24 cellular contexts compared by ENCODE assay signal in genomic region chr6:137283080-137283479, GRCh38.
"Had no signal": no experiment of that assay in that cellular context is flagged by ENCODE, and none has a peak within 500 bp of the region (broad histone marks: within the 10 kb centered on the region; RNA-seq: fewer than 3 reads in every experiment).

No MANE protein-coding gene starts in this region.

- H3K9me3 ChIP-seq: Peyer's patch, SJCRH30 had no signal

- H2AFZ ChIP-seq: PC-9 had no signal

- H3K36me3 ChIP-seq: Peyer's patch, SJCRH30 had no signal

- H3K27me3 ChIP-seq: Peyer's patch, SJCRH30 had no signal

- H3K4me1 ChIP-seq: Peyer's patch had no signal

- H3K27ac ChIP-seq: KMS-11, PC-9, Peyer's patch, SJCRH30 had no signal

- H3K4me3 ChIP-seq: K562, PC-9, Peyer's patch, SJCRH30 had no signal

- ATAC-seq: K562, Right ventricle myocardium inferior, SK-N-SH treated with all-trans-retinoic acid at 6 μM for 48 hours, T-helper 17 cell had no signal

- DNase-seq: Kasumi-1, MV-4-11, NCI-H1092, NCI-H1105 treated with DMSO at 0.1 percent for 48 hours, NCI-H1417 treated with DMSO at 0.1 percent for 48 hours, NCI-H146, NCI-H1694 treated with DMSO at 0.1 percent for 48 hours, NCI-H1930, NCI-H2081, NCI-H2107, NCI-H2227 treated with DMSO at 0.1 percent for 48 hours, NCI-H524, NCI-H526 treated with DMSO at 0.1 percent for 48 hours, NCI-H748 treated with DMSO at 0.1 percent for 48 hours, Peyer's patch, SHP77 treated with DMSO at 0.1 percent for 48 hours, SJCRH30, T-helper 1 cell, T-helper 17 cell had no signal

- H3K4me2 ChIP-seq: KMS-11 had no signal

- H3K9ac ChIP-seq: KMS-11 had no signal

- FAIRE-seq: K562 had no signal
